Comparison of ENCODE assay signal across 18 cellular contexts in the genomic region with DNA sequence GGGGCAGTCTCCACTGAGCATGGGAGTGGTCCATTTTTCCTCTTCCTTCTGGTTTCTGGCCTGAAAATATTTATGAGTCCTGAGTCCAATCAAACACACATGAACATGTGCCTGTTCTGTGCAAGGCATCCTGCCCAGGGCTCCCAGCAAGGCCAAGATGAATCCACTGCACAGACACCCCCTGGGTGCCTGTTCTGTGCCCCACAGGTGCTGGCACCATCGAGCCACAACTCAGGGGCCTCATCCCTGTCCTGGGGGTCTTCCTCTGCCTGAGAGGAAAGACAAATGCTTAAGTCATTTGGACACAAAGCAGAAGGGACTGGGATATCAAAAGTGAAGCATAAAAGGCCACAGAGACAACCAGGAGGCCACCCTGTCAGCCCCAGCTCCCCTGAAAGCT.
"Had no signal": no experiment of that assay in that cellular context is flagged by ENCODE, and none has a peak within 500 bp of the region (broad histone marks: within the 10 kb centered on the region; RNA-seq: fewer than 3 reads in every experiment).

No MANE protein-coding gene starts in this region.

- H3K36me3 ChIP-seq: adrenal gland, cardiac muscle cell, transverse colon had no signal

- DNase-seq: activated CD4-positive, alpha-beta memory T cell treated with anti-CD3 and anti-CD28 coated beads for 36 hours; activated CD4-positive, alpha-beta T cell treated with anti-CD3 and anti-CD28 coated beads for 36 hours; activated CD8-positive, alpha-beta memory T cell treated with anti-CD3 and anti-CD28 coated beads, Interleukin-2, amount 10 ng/mL, durations not matched to agents 7 days and 5 days; activated T-cell treated with anti-CD3 and anti-CD28 coated beads, Interleukin-2, amount 50 U/mL, for 1 hour; adrenal gland; islet precursor cell; stimulated activated CD4-positive, alpha-beta T cell treated with anti-CD3 and anti-CD28 coated beads, Interleukin-1b, Interleukin-23, amount 100 ng/mL, for 48 hours; T-helper 1 cell; transverse colon had no signal

- H3K4me3 Mint-ChIP-seq: activated CD4-positive, alpha-beta memory T cell treated with anti-CD3 and anti-CD28 coated beads for 36 hours; activated CD4-positive, alpha-beta T cell treated with anti-CD3 and anti-CD28 coated beads for 36 hours; activated CD8-positive, alpha-beta memory T cell treated with anti-CD3 and anti-CD28 coated beads, Interleukin-2, amount 10 ng/mL, durations not matched to agents 7 days and 5 days; activated naive CD4-positive, alpha-beta T cell treated with anti-CD3 and anti-CD28 coated beads, Interleukin-2, amount 50 U/mL, for 24 hours; memory B cell; natural killer cell treated with Interleukin-12 subunit alpha and Interleukin-12 subunit beta and Interleukin-15 and Interleukin-18, amount 100 ng/mL, for 72 hours had no signal

- H3K27ac ChIP-seq: adrenal gland, cardiac muscle cell, SK-N-MC, transverse colon, WERI-Rb-1 had no signal

- H3K36me3 Mint-ChIP-seq: activated CD8-positive, alpha-beta memory T cell treated with anti-CD3 and anti-CD28 coated beads, Interleukin-2, amount 10 ng/mL, durations not matched to agents 7 days and 5 days; activated naive CD4-positive, alpha-beta T cell treated with anti-CD3 and anti-CD28 coated beads, Interleukin-2, amount 50 U/mL, for 24 hours had no signal

- ATAC-seq: activated CD4-positive, alpha-beta T cell treated with anti-CD3 and anti-CD28 coated beads for 36 hours; activated CD8-positive, alpha-beta memory T cell treated with anti-CD3 and anti-CD28 coated beads, Interleukin-2, amount 10 ng/mL, durations not matched to agents 7 days and 5 days; esophagus mucosa; left lobe of liver; natural killer cell treated with Interleukin-12 subunit alpha and Interleukin-12 subunit beta and Interleukin-15 and Interleukin-18, amount 100 ng/mL, for 72 hours had no signal

- H3K27me3 ChIP-seq: adrenal gland, cardiac muscle cell, transverse colon had no signal

- H3K4me1 ChIP-seq: adrenal gland, transverse colon had no signal

- H3K4me1 Mint-ChIP-seq: activated CD4-positive, alpha-beta T cell treated with anti-CD3 and anti-CD28 coated beads for 36 hours; activated CD8-positive, alpha-beta memory T cell treated with anti-CD3 and anti-CD28 coated beads, Interleukin-2, amount 10 ng/mL, durations not matched to agents 7 days and 5 days; activated naive CD4-positive, alpha-beta T cell treated with anti-CD3 and anti-CD28 coated beads, Interleukin-2, amount 50 U/mL, for 24 hours; memory B cell had no signal

- H3K9me3 Mint-ChIP-seq: activated naive CD4-positive, alpha-beta T cell treated with anti-CD3 and anti-CD28 coated beads, Interleukin-2, amount 50 U/mL, for 24 hours had no signal

- H3K27me3 Mint-ChIP-seq: activated CD4-positive, alpha-beta memory T cell treated with anti-CD3 and anti-CD28 coated beads for 36 hours; activated naive CD4-positive, alpha-beta T cell treated with anti-CD3 and anti-CD28 coated beads, Interleukin-2, amount 50 U/mL, for 24 hours had no signal

- H3K27ac Mint-ChIP-seq: activated CD4-positive, alpha-beta memory T cell treated with anti-CD3 and anti-CD28 coated beads for 36 hours; activated CD4-positive, alpha-beta T cell treated with anti-CD3 and anti-CD28 coated beads for 36 hours; activated CD8-positive, alpha-beta memory T cell treated with anti-CD3 and anti-CD28 coated beads, Interleukin-2, amount 10 ng/mL, durations not matched to agents 7 days and 5 days; activated naive CD4-positive, alpha-beta T cell treated with anti-CD3 and anti-CD28 coated beads, Interleukin-2, amount 50 U/mL, for 24 hours; activated T-helper 2 cell treated with anti-CD3 and anti-CD28 coated beads, Interferon-gamma antibody, Interleukin-2, Interleukin-4, amounts not matched to agents 10 μg/mL and 5 μg/mL and 100 μg/mL, durations not matched to agents 14 hours and 24 hours and 36 hours; memory B cell; natural killer cell treated with Interleukin-12 subunit alpha and Interleukin-12 subunit beta and Interleukin-15 and Interleukin-18, amount 100 ng/mL, for 72 hours had no signal

- H3K4me3 ChIP-seq: adrenal gland, cardiac muscle cell, SK-N-MC, transverse colon had no signal
